1 cellular context compared by ENCODE assay signal in genomic region chr19:49456351-49456750, GRCh38.
TF ChIP-seq lines count a peak whose summit lies in the region.

No MANE protein-coding gene starts in this region.

TF ChIP-seq in WTC11, 78 proteins besides CTCF, POLR2A, EP300 and RAD21 (continued from another document):
- TF ChIP-seq, protein P1, sequence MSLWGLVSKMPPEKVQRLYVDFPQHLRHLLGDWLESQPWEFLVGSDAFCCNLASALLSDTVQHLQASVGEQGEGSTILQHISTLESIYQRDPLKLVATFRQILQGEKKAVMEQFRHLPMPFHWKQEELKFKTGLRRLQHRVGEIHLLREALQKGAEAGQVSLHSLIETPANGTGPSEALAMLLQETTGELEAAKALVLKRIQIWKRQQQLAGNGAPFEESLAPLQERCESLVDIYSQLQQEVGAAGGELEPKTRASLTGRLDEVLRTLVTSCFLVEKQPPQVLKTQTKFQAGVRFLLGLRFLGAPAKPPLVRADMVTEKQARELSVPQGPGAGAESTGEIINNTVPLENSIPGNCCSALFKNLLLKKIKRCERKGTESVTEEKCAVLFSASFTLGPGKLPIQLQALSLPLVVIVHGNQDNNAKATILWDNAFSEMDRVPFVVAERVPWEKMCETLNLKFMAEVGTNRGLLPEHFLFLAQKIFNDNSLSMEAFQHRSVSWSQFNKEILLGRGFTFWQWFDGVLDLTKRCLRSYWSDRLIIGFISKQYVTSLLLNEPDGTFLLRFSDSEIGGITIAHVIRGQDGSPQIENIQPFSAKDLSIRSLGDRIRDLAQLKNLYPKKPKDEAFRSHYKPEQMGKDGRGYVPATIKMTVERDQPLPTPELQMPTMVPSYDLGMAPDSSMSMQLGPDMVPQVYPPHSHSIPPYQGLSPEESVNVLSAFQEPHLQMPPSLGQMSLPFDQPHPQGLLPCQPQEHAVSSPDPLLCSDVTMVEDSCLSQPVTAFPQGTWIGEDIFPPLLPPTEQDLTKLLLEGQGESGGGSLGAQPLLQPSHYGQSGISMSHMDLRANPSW (CRISPR knock-in tag; conservative IDR thresholded peaks at IDR 0.05; ENCODE audit: low read depth): no peak
- no peak for TF ChIP-seq IRF2 (CRISPR knock-in tag; IDR thresholded peaks at IDR 0.05; ENCODE audit: borderline replicate concordance, low read depth)
- TF ChIP-seq, protein P2, sequence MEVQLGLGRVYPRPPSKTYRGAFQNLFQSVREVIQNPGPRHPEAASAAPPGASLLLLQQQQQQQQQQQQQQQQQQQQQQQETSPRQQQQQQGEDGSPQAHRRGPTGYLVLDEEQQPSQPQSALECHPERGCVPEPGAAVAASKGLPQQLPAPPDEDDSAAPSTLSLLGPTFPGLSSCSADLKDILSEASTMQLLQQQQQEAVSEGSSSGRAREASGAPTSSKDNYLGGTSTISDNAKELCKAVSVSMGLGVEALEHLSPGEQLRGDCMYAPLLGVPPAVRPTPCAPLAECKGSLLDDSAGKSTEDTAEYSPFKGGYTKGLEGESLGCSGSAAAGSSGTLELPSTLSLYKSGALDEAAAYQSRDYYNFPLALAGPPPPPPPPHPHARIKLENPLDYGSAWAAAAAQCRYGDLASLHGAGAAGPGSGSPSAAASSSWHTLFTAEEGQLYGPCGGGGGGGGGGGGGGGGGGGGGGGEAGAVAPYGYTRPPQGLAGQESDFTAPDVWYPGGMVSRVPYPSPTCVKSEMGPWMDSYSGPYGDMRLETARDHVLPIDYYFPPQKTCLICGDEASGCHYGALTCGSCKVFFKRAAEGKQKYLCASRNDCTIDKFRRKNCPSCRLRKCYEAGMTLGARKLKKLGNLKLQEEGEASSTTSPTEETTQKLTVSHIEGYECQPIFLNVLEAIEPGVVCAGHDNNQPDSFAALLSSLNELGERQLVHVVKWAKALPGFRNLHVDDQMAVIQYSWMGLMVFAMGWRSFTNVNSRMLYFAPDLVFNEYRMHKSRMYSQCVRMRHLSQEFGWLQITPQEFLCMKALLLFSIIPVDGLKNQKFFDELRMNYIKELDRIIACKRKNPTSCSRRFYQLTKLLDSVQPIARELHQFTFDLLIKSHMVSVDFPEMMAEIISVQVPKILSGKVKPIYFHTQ (CRISPR knock-in tag; IDR thresholded peaks at IDR 0.05): no peak
- no peak for TF ChIP-seq MAX (CRISPR knock-in tag; IDR thresholded peaks at IDR 0.05)
- no peak for TF ChIP-seq ZNF219 (CRISPR knock-in tag; IDR thresholded peaks at IDR 0.05; ENCODE audit: borderline replicate concordance)
- no peak for TF ChIP-seq ZNF671 (CRISPR knock-in tag; IDR thresholded peaks at IDR 0.05)
- no peak for TF ChIP-seq ZNF396 (CRISPR knock-in tag; IDR thresholded peaks at IDR 0.05; ENCODE audit: borderline replicate concordance)
- TF ChIP-seq TEAD1 (CRISPR knock-in tag; IDR thresholded peaks at IDR 0.05): no peak
